23 cellular contexts compared by ENCODE assay signal in genomic region chr12:65653321-65653720, GRCh38.
"Had no signal": no experiment of that assay in that cellular context is flagged by ENCODE, and none has a peak within 500 bp of the region (broad histone marks: within the 10 kb centered on the region; RNA-seq: fewer than 3 reads in every experiment).

No MANE protein-coding gene starts in this region.

- DNase-seq: activated CD4-positive, alpha-beta memory T cell treated with anti-CD3 and anti-CD28 coated beads for 36 hours; activated CD4-positive, alpha-beta T cell treated with anti-CD3 and anti-CD28 coated beads, Interleukin-2, amount 10 ng/mL, durations not matched to agents 7 days and 5 days; activated CD4-positive, CD25-positive, alpha-beta regulatory T cell; activated CD8-positive, alpha-beta memory T cell treated with anti-CD3 and anti-CD28 coated beads for 24 hours; activated effector memory CD4-positive, alpha-beta T cell treated with anti-CD3 and anti-CD28 coated beads, Interleukin-2, amount 50 U/mL, for 16 hours; activated naive CD4-positive, alpha-beta T cell treated with anti-CD3 and anti-CD28 coated beads for 36 hours; activated T-cell treated with anti-CD3 and anti-CD28 coated beads, Interleukin-2, amount 50 U/mL, for 4 hours; amygdala; cerebellar nuclear complex; Kasumi-1; KBM-7; NCI-H1092; NCI-H1417; NCI-H1930; NCI-H2171 treated with DMSO at 0.1 percent for 48 hours; NCI-H226; NCI-H510A; NCI-H69; NK-92 treated with Interleukin-12 subunit alpha and Interleukin-12 subunit beta, amount 100 ng/mL, for 24 hours; SIG-M5; T-helper 1 cell had no signal

- H3K27ac ChIP-seq: VCaP had no signal

- FAIRE-seq: RCC 7860 had no signal

- ATAC-seq: activated T-cell treated with anti-CD3 and anti-CD28 coated beads, Interleukin-2, amount 50 U/mL, for 4 hours had no signal
